Comparison of ENCODE assay signal across 8 cellular contexts in the genomic region with DNA sequence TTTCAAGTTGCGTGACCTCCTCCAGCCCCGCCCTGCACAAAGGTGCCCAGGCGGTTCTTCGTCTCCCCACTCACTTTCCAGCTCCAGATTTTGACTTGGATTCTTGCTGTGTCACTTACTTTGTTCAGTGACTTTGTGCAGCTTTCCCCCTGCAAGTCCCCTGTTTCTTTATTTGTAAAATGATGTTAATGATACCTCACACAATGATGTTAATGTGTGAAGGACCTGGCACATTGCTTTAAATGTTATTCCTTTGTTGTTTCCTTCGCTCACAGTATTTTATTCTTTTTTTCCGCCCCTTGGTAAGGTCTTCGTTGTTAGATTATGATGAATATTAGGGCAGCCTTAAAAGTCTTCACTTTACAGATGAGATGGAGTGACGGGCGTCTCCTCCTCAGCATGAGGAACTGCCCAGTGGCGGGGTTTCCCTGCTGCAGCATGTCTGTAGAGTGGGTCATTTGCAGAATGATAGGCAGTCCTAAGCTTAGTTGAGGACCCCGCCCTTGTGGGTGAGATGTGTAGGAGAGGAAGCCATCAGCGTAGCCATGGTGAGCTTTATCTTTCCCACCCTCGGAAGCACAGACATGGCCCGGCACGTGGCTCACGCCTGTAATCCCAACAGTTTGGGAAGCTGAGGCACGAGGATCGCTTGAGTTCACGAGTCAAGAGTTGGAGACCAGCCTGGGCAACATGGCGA. TPM values are rescaled to one million over a fixed set of nuclear protein-coding genes. Genes with fewer than 3 reads are reported as not detected.
DNase-seq lines count a peak whose midpoint lies in the region; ATAC-seq and TF ChIP-seq lines count a peak whose summit lies in the region.

No MANE protein-coding gene starts in this region.

- H3K4me3 ChIP-seq in BJ (ENCODE audit: low read depth, low read length) = peak overlapping the region; percentile 54
- peak overlapping the region; percentile 62 to 70 (median 67) for H3K4me3 ChIP-seq in mammary epithelial cell (replicated peaks in 1 of 3; ENCODE audit: insufficient read depth in 1 of 3, low read depth in 2 of 3, low read length in 3 of 3)

- H3K27me3 ChIP-seq in BJ (ENCODE audit: control insufficient read depth, insufficient read depth, low read length) (no peaks in the 10 kb centered on the region), mammary epithelial cell (ENCODE audit: insufficient read depth, low read length) (no peaks in the 10 kb centered on the region)

- peak overlapping the region; percentile 82 for H3K9ac ChIP-seq in mammary epithelial cell (ENCODE audit: insufficient read depth, low read length)

- H3K79me2 ChIP-seq in mammary epithelial cell (ENCODE audit: insufficient read depth, low read length) = peaks cover 29% of the 10 kb centered on the region

- peak overlapping the region; percentile 100 for H2AFZ ChIP-seq in mammary epithelial cell (ENCODE audit: low read depth, low read length)

- dilution Hi-C loops in mammary epithelial cell (cut with HindIII; ENCODE audit: low sequenced_read_pairs) = no loop called here

- H3K9me3 ChIP-seq in mammary epithelial cell (replicated peaks; ENCODE audit: insufficient read depth, low read length) = no peaks in the 10 kb centered on the region

- ATAC-seq in GM18520 (IDR thresholded peaks at IDR 0.05; ENCODE audit: unreplicated experiment) = peak; percentile 56
- ATAC-seq in HG03196 (IDR thresholded peaks at IDR 0.05; ENCODE audit: unreplicated experiment) = peak; percentile 39
- peak; percentile 38 for ATAC-seq in left colon
- no peak for ATAC-seq in HG03571 (IDR thresholded peaks at IDR 0.05; ENCODE audit: unreplicated experiment)

- no TSS peak for BruUV-seq in mammary epithelial cell (replicated peaks; lab: Mats Ljungman, UMichigan)

- peak overlapping the region; percentile 94 for H3K4me2 ChIP-seq in mammary epithelial cell (ENCODE audit: insufficient read depth, low read depth, low read length)

- CTCF ChIA-PET in BJ (lab: Yijun Ruan, JAX) = interaction anchor here (0.6 to 0.7 kb wide), 2 partner anchors 39 to 856 kb away, joined by 3 read pairs; no protein-coding TSS in a partner anchor
- CTCF ChIA-PET in mammary epithelial cell (lab: Charles Lee; ENCODE audit: low non-redundant PET) = interaction anchor here (0.6 kb wide), 1 partner anchor 268 kb away, joined by 5 read pairs; no protein-coding TSS in a partner anchor

- intact Hi-C loops in mammary epithelial cell (cut with micrococcal nuclease) (no loop called here), left colon (cut with DNase I, micrococcal nuclease) (no loop called here)

- 45% methylated on average over 15 of the region's 20 CpGs for WGBS in mammary epithelial cell (ENCODE audit: low coverage, missing lambda C conversion rate)

- H3K36me3 ChIP-seq in BJ (ENCODE audit: control insufficient read depth, insufficient read depth, low read length) (no peaks in the 10 kb centered on the region; the same call in 1 of the 2 replicates), mammary epithelial cell (ENCODE audit: insufficient read depth, low read length) (peaks cover 7% of the 10 kb centered on the region)

- H3K27ac ChIP-seq in mammary epithelial cell (ENCODE audit: insufficient read depth, low read depth, low read length) = peak overlapping the region; percentile 62

- in situ Hi-C loops in mammary epithelial cell (cut with MboI; ENCODE audit: low sequenced_read_pairs in 2 of 2) = no loop called here

- no peaks in the 10 kb centered on the region for H4K20me1 ChIP-seq in mammary epithelial cell (ENCODE audit: insufficient read depth, low read length)

- POLR2A ChIA-PET in BJ (lab: Charles Lee) = no interaction called here

- DNase-seq in BJ (ENCODE audit: low read depth) (no peak), RPMI7951 (ENCODE audit: low read depth) (peak; percentile 22), mammary epithelial cell (peak; percentile 23), left colon (peak; percentile 38)
- DNase-seq in stimulated activated CD8-positive, alpha-beta memory T cell treated with anti-CD3 and anti-CD28 coated beads, Interleukin-4, amount 100 ng/mL, for 48 hours = peak; percentile 46

- peaks cover 10% of the 10 kb centered on the region for H3K4me1 ChIP-seq in mammary epithelial cell (ENCODE audit: insufficient read depth, low read length)

- no peak for TF ChIP-seq CTCF in BJ (IDR thresholded peaks at IDR 0.05; ENCODE audit: insufficient read depth, low read depth, low read length)
- TF ChIP-seq CTCF in mammary epithelial cell (conservative IDR thresholded peaks at IDR 0.05 in 1 of 2, IDR thresholded peaks at IDR 0.05 in 1 of 2; ENCODE audit: extremely low read depth in 1 of 2, insufficient read depth in 1 of 2, low read depth in 1 of 2, low read length in 2 of 2) = no peak

RNA-seq across cellular contexts. Expression of gene NIT2, which starts 0.7 kb away (rescaled TPM):
- polyA plus RNA-seq in BJ (2011; rRNA removed) (34.5 and 49.3 TPM in 2 replicates), mammary epithelial cell (46.3 TPM)
- polyA minus RNA-seq in BJ (2011; rRNA and poly(A)+ RNA removed) = 6.0 and 9.5 TPM in 2 replicates
- total RNA-seq in RPMI7951 (2014; rRNA removed; shearing (Covaris generic)) = 31.0 and 32.3 TPM in 2 replicates
- total RNA-seq in mammary epithelial cell (10 to 100 TPM; 30.2 to 58.0 TPM), left colon (10 to 100 TPM; 23.5 to 25.9 TPM)
- polyA minus RNA-seq in mammary epithelial cell = 14.7 TPM
